In the genomic region with DNA sequence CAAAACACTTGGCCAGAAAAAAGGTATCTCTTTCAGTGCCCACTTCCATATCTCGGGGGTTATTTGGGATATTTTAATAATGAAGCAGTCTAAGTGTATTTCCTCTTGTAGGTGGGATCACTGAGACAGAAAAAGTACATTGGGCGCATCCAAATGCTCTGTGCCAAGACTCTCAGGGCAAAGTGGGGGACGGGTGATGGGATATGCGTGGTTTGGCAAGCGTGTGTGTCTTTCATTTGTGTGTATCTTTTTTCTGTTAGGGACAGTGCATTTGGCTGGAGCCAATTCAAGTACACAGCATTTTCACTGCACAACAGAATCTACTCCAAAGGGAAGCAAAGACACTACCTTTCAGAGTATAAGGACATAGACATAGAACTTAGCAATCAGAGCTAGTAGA, we compare ENCODE assay signal across 21 cellular contexts. TPM values are rescaled to one million over a fixed set of nuclear protein-coding genes. Genes with fewer than 3 reads are reported as not detected.
DNase-seq lines count a peak whose midpoint lies in the region; ATAC-seq, FAIRE-seq and TF ChIP-seq lines count a peak whose summit lies in the region.
"Had no signal": no experiment of that assay in that cellular context is flagged by ENCODE, and none has a peak within 500 bp of the region (broad histone marks: within the 10 kb centered on the region; RNA-seq: fewer than 3 reads in every experiment).

No MANE protein-coding gene starts in this region.

- H3K4me2 ChIP-seq in mammary epithelial cell (ENCODE audit: insufficient read depth, low read depth, low read length) (no peak overlapping the region), endothelial cell of umbilical vein (ENCODE audit: insufficient read depth, low read length) (no peak overlapping the region)
- H3K4me2 ChIP-seq: BLaER1, GM23338 had no signal

- peak; percentile 54 for FAIRE-seq in endothelial cell of umbilical vein (lab: Jason Lieb, UNC)
- FAIRE-seq: GM12878, GM19239 had no signal

- no peaks in the 10 kb centered on the region for H3K36me3 Mint-ChIP-seq in MCF 10A (ENCODE audit: insufficient read depth, unreplicated experiment)
- H3K36me3 Mint-ChIP-seq: CD4-positive, CD25-positive, alpha-beta regulatory T cell; CD8-positive, alpha-beta T cell had no signal

- no peaks in the 10 kb centered on the region for H3K9me1 ChIP-seq in endothelial cell of umbilical vein (replicated peaks; ENCODE audit: control insufficient read depth, extremely low read depth, insufficient read depth, low read length)

- intact Hi-C loops in mammary epithelial cell (cut with micrococcal nuclease) = no loop called here
- intact Hi-C loops in MCF 10A (cut with micrococcal nuclease) = no loop called here
- intact Hi-C loops in endothelial cell of umbilical vein (cut with micrococcal nuclease) = no loop called here

- H3K27me3 Mint-ChIP-seq in MCF 10A (ENCODE audit: insufficient read depth, unreplicated experiment) = no peaks in the 10 kb centered on the region

- no peak overlapping the region for H3K4me3 Mint-ChIP-seq in MCF 10A (ENCODE audit: unreplicated experiment)
- H3K4me3 Mint-ChIP-seq: B cell; CD4-positive, CD25-positive, alpha-beta regulatory T cell; CD8-positive, alpha-beta T cell; GM23338; H9 had no signal

- H2AFZ ChIP-seq in mammary epithelial cell (ENCODE audit: low read depth, low read length) (peak overlapping the region; percentile 30), endothelial cell of umbilical vein (ENCODE audit: low read depth, low read length) (no peak overlapping the region)
- H2AFZ ChIP-seq: GM23338 had no signal

- no peaks in the 10 kb centered on the region for H3K36me3 ChIP-seq in mammary epithelial cell (ENCODE audit: insufficient read depth, low read length)
- no peaks in the 10 kb centered on the region for H3K36me3 ChIP-seq in endothelial cell of umbilical vein (ENCODE audit: control insufficient read depth in 2 of 2, extremely low read depth in 1 of 2, insufficient read depth in 2 of 2, low read length in 2 of 2)
- H3K36me3 ChIP-seq: BLaER1 had no signal

- no peak overlapping the region for H3K27ac Mint-ChIP-seq in MCF 10A (ENCODE audit: low read depth, unreplicated experiment)
- H3K27ac Mint-ChIP-seq: B cell; CD4-positive, CD25-positive, alpha-beta regulatory T cell; CD8-positive, alpha-beta T cell; GM23338; H9 had no signal

- H3K27me3 ChIP-seq in mammary epithelial cell (ENCODE audit: insufficient read depth, low read length) = no peaks in the 10 kb centered on the region
- peaks cover 0 to 7% of the 10 kb centered on the region in 2 experiments for H3K27me3 ChIP-seq in endothelial cell of umbilical vein (ENCODE audit: control insufficient read depth in 2 of 2, insufficient read depth in 2 of 2, low read length in 2 of 2)
- H3K27me3 ChIP-seq: BLaER1 had no signal

- H3K79me2 ChIP-seq in mammary epithelial cell (ENCODE audit: insufficient read depth, low read length) = no peaks in the 10 kb centered on the region
- no peaks in the 10 kb centered on the region for H3K79me2 ChIP-seq in endothelial cell of umbilical vein (ENCODE audit: control insufficient read depth, insufficient read depth, low read length)

- in situ Hi-C loops in mammary epithelial cell (cut with MboI; ENCODE audit: low sequenced_read_pairs in 2 of 2) = no loop called here
- in situ Hi-C loops in G401 (cut with HindIII; ENCODE audit: low sequenced_read_pairs) = no loop called here

- H3K9me3 Mint-ChIP-seq in MCF 10A (ENCODE audit: unreplicated experiment) = no peaks in the 10 kb centered on the region
- H3K9me3 Mint-ChIP-seq: CD8-positive, alpha-beta T cell; GM23338; H9 had no signal

- no peak for ATAC-seq in GM21360 (IDR thresholded peaks at IDR 0.05; ENCODE audit: unreplicated experiment)
- ATAC-seq: CD8-positive, alpha-beta T cell; GM12878; GM23338; HCT116 had no signal

- no peaks in the 10 kb centered on the region for H3K9me3 ChIP-seq in mammary epithelial cell (replicated peaks; ENCODE audit: insufficient read depth, low read length)
- H3K9me3 ChIP-seq in endothelial cell of umbilical vein (replicated peaks; ENCODE audit: control insufficient read depth, insufficient read depth, low read length) = no peaks in the 10 kb centered on the region
- H3K9me3 ChIP-seq: BLaER1, Caco-2 had no signal

- H3K4me1 Mint-ChIP-seq in MCF 10A (ENCODE audit: insufficient read depth, unreplicated experiment) = no peaks in the 10 kb centered on the region
- H3K4me1 Mint-ChIP-seq: CD4-positive, CD25-positive, alpha-beta regulatory T cell had no signal

- POLR2A ChIA-PET in MCF 10A (lab: Yijun Ruan, JAX) = no interaction called here
- POLR2A ChIA-PET in endothelial cell of umbilical vein (lab: Charles Lee) = no interaction called here

- WGBS in mammary epithelial cell (ENCODE audit: low coverage, missing lambda C conversion rate) = 40% methylated on average over 5 of the region's 5 CpGs

- TF ChIP-seq CTCF in mammary epithelial cell (conservative IDR thresholded peaks at IDR 0.05 in 1 of 2, IDR thresholded peaks at IDR 0.05 in 1 of 2; ENCODE audit: extremely low read depth in 1 of 2, insufficient read depth in 1 of 2, low read depth in 1 of 2, low read length in 2 of 2) (no peak), MCF 10A (IDR thresholded peaks at IDR 0.05; ENCODE audit: unreplicated experiment) (no peak), endothelial cell of umbilical vein (IDR thresholded peaks at IDR 0.05; ENCODE audit: extremely low read depth in 1 of 2, insufficient read depth in 1 of 2, low read depth in 1 of 2, low read length in 2 of 2) (no peak)

- H4K20me1 ChIP-seq in mammary epithelial cell (ENCODE audit: insufficient read depth, low read length) (no peaks in the 10 kb centered on the region), endothelial cell of umbilical vein (replicated peaks; ENCODE audit: control insufficient read depth, extremely low read depth, insufficient read depth, low read length) (no peaks in the 10 kb centered on the region)
- H4K20me1 ChIP-seq: BLaER1 had no signal

- TF ChIP-seq POLR2A in endothelial cell of umbilical vein (IDR thresholded peaks at IDR 0.05; ENCODE audit: low read depth, low read length) = no peak

- BruUV-seq in mammary epithelial cell (replicated peaks; lab: Mats Ljungman, UMichigan) (no TSS peak), MCF 10A (replicated peaks; lab: Mats Ljungman, UMichigan) (no TSS peak), endothelial cell of umbilical vein (replicated peaks; lab: Mats Ljungman, UMichigan) (no TSS peak)

- H3K9ac ChIP-seq in mammary epithelial cell (ENCODE audit: insufficient read depth, low read length) (no peak overlapping the region), endothelial cell of umbilical vein (replicated peaks; ENCODE audit: extremely low read depth, insufficient read depth, low read length) (no peak overlapping the region)
- H3K9ac ChIP-seq: BLaER1 had no signal

- DNase-seq in mammary epithelial cell = no peak
- DNase-seq in MCF 10A (ENCODE audit: unreplicated experiment) = no peak
- peak; percentile 41 for DNase-seq in G401 (ENCODE audit: low spot score)
- no peak for DNase-seq in endothelial cell of umbilical vein (ENCODE audit: low read depth, low spot score)
- no peak for DNase-seq in activated T-cell treated with anti-CD3 and anti-CD28 coated beads for 4 hours
- DNase-seq: Caco-2; CD4-positive, CD25-positive, alpha-beta regulatory T cell; CD8-positive, alpha-beta T cell; DMS153; DND-41; GDM1; H9 had no signal

- H3K4me3 ChIP-seq in mammary epithelial cell (replicated peaks in 1 of 3; ENCODE audit: insufficient read depth in 1 of 3, low read depth in 2 of 3, low read length in 3 of 3) = no peak overlapping the region
- no peak overlapping the region for H3K4me3 ChIP-seq in endothelial cell of umbilical vein (replicated peaks in 1 of 3; ENCODE audit: insufficient read depth in 1 of 3, low read depth in 1 of 3, low read length in 3 of 3)
- H3K4me3 ChIP-seq: BLaER1, GM12878, GM23338 had no signal

- CTCF ChIA-PET in mammary epithelial cell (lab: Charles Lee; ENCODE audit: low non-redundant PET) (no interaction called here), MCF 10A (lab: Yijun Ruan, JAX) (interaction anchor here (0.7 kb wide), 1 partner anchor 15 kb away, joined by 3 read pairs; no protein-coding TSS in a partner anchor), endothelial cell of umbilical vein (lab: Charles Lee) (interaction anchor here (1.3 kb wide), 1 partner anchor 12 kb away, joined by 4 read pairs; no protein-coding TSS in a partner anchor)

- dilution Hi-C loops in mammary epithelial cell (cut with HindIII; ENCODE audit: low sequenced_read_pairs) (no loop called here), endothelial cell of umbilical vein (cut with MboI; ENCODE audit: extremely low pct_ligation_motif_present, low sequenced_read_pairs) (no loop called here)

- H3K27ac ChIP-seq in mammary epithelial cell (ENCODE audit: insufficient read depth, low read depth, low read length) (no peak overlapping the region), endothelial cell of umbilical vein (ENCODE audit: insufficient read depth, low read depth, low read length) (no peak overlapping the region)
- H3K27ac ChIP-seq: 22Rv1, BLaER1, C4-2B had no signal

- H3K4me1 ChIP-seq in mammary epithelial cell (ENCODE audit: insufficient read depth, low read length) (peaks cover 26% of the 10 kb centered on the region), endothelial cell of umbilical vein (ENCODE audit: control insufficient read depth, extremely low read depth, insufficient read depth, low read length) (peaks cover 5% of the 10 kb centered on the region)
- H3K4me1 ChIP-seq: BLaER1, Caco-2 had no signal

TF ChIP-seq in endothelial cell of umbilical vein, 7 proteins besides CTCF, POLR2A, EP300 and RAD21 (continues in another document):
- TF ChIP-seq POLR2AphosphoS5 (IDR thresholded peaks at IDR 0.05; ENCODE audit: insufficient read depth, low read depth, low read length) = no peak
- TF ChIP-seq EZH2 (IDR thresholded peaks at IDR 0.05; ENCODE audit: borderline replicate concordance, low read depth, low read length, severe bottlenecking) = no peak
- no peak for TF ChIP-seq MYC (IDR thresholded peaks at IDR 0.05; ENCODE audit: low read depth, low read length)
- no peak for TF ChIP-seq FOS (IDR thresholded peaks at IDR 0.05; ENCODE audit: borderline replicate concordance, insufficient read depth, low read length)
- no peak for TF ChIP-seq GATA2 (IDR thresholded peaks at IDR 0.05; ENCODE audit: insufficient read depth, insufficient read length, low read depth, low read length)

RNA-seq across cellular contexts. Expression of gene SSPN, which starts 29.3 kb away (rescaled TPM):
- total RNA-seq in mammary epithelial cell (10 to 100 TPM in 1 of 2 donors, 1 to 10 TPM in 1; 1.4 to 11.0 TPM), MCF 10A (2022) (0.17 and 0.21 TPM in 2 replicates), endothelial cell of umbilical vein (0.65 and 2.1 TPM in 2 replicates)
- polyA plus RNA-seq in mammary epithelial cell (2.4 TPM), endothelial cell of umbilical vein (0.75 and 1.3 TPM in 2 replicates)
- polyA minus RNA-seq in mammary epithelial cell (not detected), endothelial cell of umbilical vein (2.7 and 9.9 TPM in 2 replicates)
- total RNA-seq in G401 (2014; rRNA removed; shearing (Covaris generic)) = 1.7 and 2.9 TPM in 2 replicates
- 0.34 and 0.66 TPM in 2 replicates for polyA plus RNA-seq in endothelial cell of umbilical vein (2011; cell fraction: cytosol; rRNA removed)
- polyA plus RNA-seq in endothelial cell of umbilical vein (2011; cell fraction: nucleus; rRNA removed) = 0.13 and 0.38 TPM in 2 replicates
- 0.82 and 1.4 TPM in 2 replicates for polyA plus RNA-seq in endothelial cell of umbilical vein (2012)
- not detected for polyA minus RNA-seq in endothelial cell of umbilical vein (2011; cell fraction: cytosol; rRNA and poly(A)+ RNA removed)
- polyA minus RNA-seq in endothelial cell of umbilical vein (2011; cell fraction: nucleus; rRNA and poly(A)+ RNA removed) = 0.24 and 0.48 TPM in 2 replicates
- total RNA-seq: CD4-positive, CD25-positive, alpha-beta regulatory T cell; CD8-positive, alpha-beta T cell had no signal
- polyA plus RNA-seq: CD4-positive, CD25-positive, alpha-beta regulatory T cell had no signal
